16 cellular contexts compared by ENCODE assay signal in genomic region chr3:25723802-25724201, GRCh38.
DNase-seq lines count a peak whose midpoint lies in the region; ATAC-seq lines count a peak whose summit lies in the region.
"Had no signal": no experiment of that assay in that cellular context is flagged by ENCODE, and none has a peak within 500 bp of the region (broad histone marks: within the 10 kb centered on the region; RNA-seq: fewer than 3 reads in every experiment).

No MANE protein-coding gene starts in this region.

- no peak for DNase-seq in NCI-H748 treated with DMSO at 0.1 percent for 48 hours (lab: John Stamatoyannopoulos, UW)
- DNase-seq in stimulated activated naive CD8-positive, alpha-beta T cell treated with anti-CD3 and anti-CD28 coated beads, Interleukin-15, Interleukin-2, amounts not matched to agents 100 U/mL and 50 U/mL, for 24 hours: no peak
- no peak for DNase-seq in activated CD4-positive, alpha-beta T cell treated with anti-CD3 and anti-CD28 coated beads for 48 hours
- no peak for DNase-seq in T1000 (lab: John Stamatoyannopoulos, UW)
- DNase-seq: activated CD4-positive, alpha-beta T cell treated with anti-CD3 and anti-CD28 coated beads, Interleukin-2, amount 50 U/mL, for 1 hour; body of pancreas; Calu3; Kasumi-1; NCI-H1105 treated with DMSO at 0.1 percent for 48 hours; NCI-H774; Peyer's patch; right cardiac atrium; SK-N-SH had no signal

- ATAC-seq in GM19043 (IDR thresholded peaks at IDR 0.05; ENCODE audit: low read depth, unreplicated experiment) (peak; percentile 70), GM21825 (IDR thresholded peaks at IDR 0.05; ENCODE audit: unreplicated experiment) (peak; percentile 61), HG03280 (IDR thresholded peaks at IDR 0.05; ENCODE audit: unreplicated experiment) (peak; percentile 67)
- no peak for ATAC-seq in stimulated activated naive CD8-positive, alpha-beta T cell treated with anti-CD3 and anti-CD28 coated beads, Interleukin-15, Interleukin-2, amounts not matched to agents 100 U/mL and 50 U/mL, for 24 hours
- ATAC-seq: body of pancreas, right cardiac atrium had no signal
